Comparison of ENCODE assay signal across 19 cellular contexts in the genomic region with DNA sequence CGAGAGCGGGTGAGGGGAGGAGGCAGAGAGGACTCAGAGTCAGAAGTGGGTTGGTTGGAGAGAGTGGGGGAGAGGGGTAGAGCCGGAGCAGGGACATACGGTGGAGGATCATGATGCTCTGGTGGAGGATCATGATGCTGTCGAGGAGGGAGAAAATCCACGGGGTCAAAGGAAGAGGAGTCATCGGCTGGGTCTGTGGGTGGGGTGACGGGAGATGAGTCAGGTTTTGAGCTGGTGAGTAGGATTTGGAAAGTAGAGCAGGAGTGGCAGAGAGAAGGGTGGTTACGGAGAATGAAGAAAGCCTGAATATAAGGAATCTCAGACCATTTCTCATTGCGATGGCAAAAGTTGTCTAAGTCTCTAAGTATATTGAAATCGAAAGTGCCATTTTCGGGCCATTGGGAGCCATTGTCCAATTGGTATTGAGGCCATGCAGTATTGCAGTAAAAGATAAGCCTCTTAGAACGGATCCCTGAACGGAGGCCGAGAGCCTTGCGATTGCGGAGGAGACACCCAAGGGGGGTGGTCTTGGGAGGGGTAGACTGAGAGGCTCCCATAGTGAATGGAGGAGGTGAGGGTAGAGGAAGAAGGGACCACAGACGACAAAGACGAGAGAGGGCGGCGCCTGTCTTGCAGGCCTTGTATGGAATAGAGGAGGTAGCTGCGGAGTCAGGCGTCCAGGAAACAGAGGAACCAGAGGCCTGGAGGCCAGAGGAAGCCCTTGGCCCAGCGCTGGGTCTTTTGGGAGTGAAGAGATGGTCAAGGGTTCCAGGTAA. TPM values are rescaled to one million over a fixed set of nuclear protein-coding genes. Genes with fewer than 3 reads are reported as not detected.
DNase-seq lines count a peak whose midpoint lies in the region; ATAC-seq lines count a peak whose summit lies in the region.
"Had no signal": no experiment of that assay in that cellular context is flagged by ENCODE, and none has a peak within 500 bp of the region (broad histone marks: within the 10 kb centered on the region; RNA-seq: fewer than 3 reads in every experiment).

No MANE protein-coding gene starts in this region.

- H3K27me3 ChIP-seq in GM23248 (replicated peaks; ENCODE audit: insufficient read depth) = no peaks in the 10 kb centered on the region
- H3K27me3 ChIP-seq: SJCRH30 had no signal

- H3K79me2 ChIP-seq in GM23248 (ENCODE audit: insufficient read depth) = no peaks in the 10 kb centered on the region

- no peaks in the 10 kb centered on the region for H3K36me3 ChIP-seq in GM23248 (ENCODE audit: low read depth)
- H3K36me3 ChIP-seq: SJCRH30 had no signal

- H2AFZ ChIP-seq in GM23248 = no peak overlapping the region

- H3K27ac ChIP-seq in GM23248 (no peak overlapping the region), caudate nucleus (ENCODE audit: low read depth, low read length) (no peak overlapping the region)
- H3K27ac ChIP-seq: SJCRH30 had no signal

- no peaks in the 10 kb centered on the region for H3K4me1 ChIP-seq in GM23248 (ENCODE audit: insufficient read depth)
- H3K4me1 ChIP-seq: SJCRH30 had no signal

- no peak overlapping the region for H3K4me2 ChIP-seq in GM23248 (ENCODE audit: unreplicated experiment)

- H3K4me1 Mint-ChIP-seq in stimulated activated effector memory CD8-positive, alpha-beta T cell treated with anti-CD3 and anti-CD28 coated beads, Interleukin-12 subunit alpha, Interleukin-12 subunit beta, amount 100 ng/mL, for 72 hours = peaks cover 10% of the 10 kb centered on the region
- H3K4me1 Mint-ChIP-seq: B cell had no signal

- no peak overlapping the region for H3K4me3 Mint-ChIP-seq in stimulated activated effector memory CD8-positive, alpha-beta T cell treated with anti-CD3 and anti-CD28 coated beads, Interleukin-12 subunit alpha, Interleukin-12 subunit beta, amount 100 ng/mL, for 72 hours
- H3K4me3 Mint-ChIP-seq: B cell; CD4-positive, alpha-beta T cell had no signal

- no peaks in the 10 kb centered on the region for H3K9me3 ChIP-seq in GM23248 (ENCODE audit: low read depth)
- H3K9me3 ChIP-seq: SJCRH30 had no signal

- no peaks in the 10 kb centered on the region for H3F3A ChIP-seq in GM23248 (ENCODE audit: insufficient read depth)

- ATAC-seq in stimulated activated effector memory CD8-positive, alpha-beta T cell treated with anti-CD3 and anti-CD28 coated beads, Interleukin-12 subunit alpha, Interleukin-12 subunit beta, amount 100 ng/mL, for 72 hours = peak; percentile 44
- ATAC-seq in GM21367 (IDR thresholded peaks at IDR 0.05; ENCODE audit: unreplicated experiment) = no peak
- ATAC-seq: HCT116, HepG2 had no signal

- H3K27ac Mint-ChIP-seq in stimulated activated effector memory CD8-positive, alpha-beta T cell treated with anti-CD3 and anti-CD28 coated beads, Interleukin-12 subunit alpha, Interleukin-12 subunit beta, amount 100 ng/mL, for 72 hours = no peak overlapping the region
- H3K27ac Mint-ChIP-seq: B cell; CD4-positive, alpha-beta T cell had no signal

- 76 to 79% methylated on average over 20 to 24 of the region's 24 CpGs for WGBS in GM23248 (ENCODE audit: low coverage in 1 of 2, low lambda C conversion rate in 2 of 2, missing lambda C conversion rate in 2 of 2), 2 experiments

- no peaks in the 10 kb centered on the region for H4K20me1 ChIP-seq in GM23248 (ENCODE audit: insufficient read depth)

- no peaks in the 10 kb centered on the region for H3K36me3 Mint-ChIP-seq in stimulated activated effector memory CD8-positive, alpha-beta T cell treated with anti-CD3 and anti-CD28 coated beads, Interleukin-12 subunit alpha, Interleukin-12 subunit beta, amount 100 ng/mL, for 72 hours

- no peak overlapping the region for H3K9ac ChIP-seq in GM23248

- DNase-seq in GM23248 (peak; percentile 47), LHCN-M2 (ENCODE audit: low read depth) (peak; percentile 14), caudate nucleus (lab: John Stamatoyannopoulos, UW) (peak in 32 of 61 donors; percentile 4 to 82 (median 26)), DMS79 (lab: John Stamatoyannopoulos, UW) (no peak), midbrain (lab: John Stamatoyannopoulos, UW) (no peak)
- no peak for DNase-seq in stimulated activated effector memory CD8-positive, alpha-beta T cell treated with anti-CD3 and anti-CD28 coated beads, Interleukin-12 subunit alpha, Interleukin-12 subunit beta, amount 100 ng/mL, for 72 hours (ENCODE audit: low spot score in 2 of 2)
- DNase-seq: Calu3; CD4-positive, alpha-beta T cell; DMS53; NCI-H2029; NCI-H2171; NCI-H446 treated with DMSO at 0.1 percent for 48 hours; NCI-H748 treated with DMSO at 0.1 percent for 48 hours; SJCRH30; SW 1271 had no signal

- H3K9me2 ChIP-seq in GM23248 (ENCODE audit: insufficient read depth) = no peaks in the 10 kb centered on the region

- in situ Hi-C loops in GM23248 (cut with MboI) = no loop called here

- peaks cover 4% of the 10 kb centered on the region for H3K9me3 Mint-ChIP-seq in stimulated activated effector memory CD8-positive, alpha-beta T cell treated with anti-CD3 and anti-CD28 coated beads, Interleukin-12 subunit alpha, Interleukin-12 subunit beta, amount 100 ng/mL, for 72 hours
- H3K9me3 Mint-ChIP-seq: CD4-positive, alpha-beta T cell had no signal

- H3K4me3 ChIP-seq in GM23248 = no peak overlapping the region
- H3K4me3 ChIP-seq: SJCRH30 had no signal

RNA-seq across cellular contexts. Expression of a gene that starts 23.8 kb away (rescaled TPM):
- 0.13 and 0.32 TPM in 2 replicates for total RNA-seq in GM23248 (2014; rRNA removed; shearing (Covaris generic))
- polyA plus RNA-seq in GM23248 (2016; fragmentation: Nextera tagmentation; extraction: Ambion mirVana) = 0.64 and 0.68 TPM in 2 replicates
- total RNA-seq in LHCN-M2 (2014; rRNA removed) = 0.40 and 1.0 TPM in 2 replicates
- polyA plus RNA-seq in LHCN-M2 (2012) = 1.3 TPM
- total RNA-seq: HepG2, SJCRH30 had no signal
- polyA plus RNA-seq: HepG2 had no signal

Comparison
In these comparisons a context has a peak if more than half of its experiments do, and no peak if none do; other contexts are left out.
1. DNase-seq: peak in GM23248 (single experiment), LHCN-M2 (single experiment) and caudate nucleus (32 of 61); none in stimulated activated effector memory CD8-positive, alpha-beta T cell treated with anti-CD3 and anti-CD28 coated beads, Interleukin-12 subunit alpha, Interleukin-12 subunit beta, amount 100 ng/mL, for 72 hours (0 of 2), DMS79 (single experiment) and midbrain (single experiment).